ENCODE assay signal across 8 cellular contexts in genomic region chr9:126915846-126916543, GRCh38. TPM values are rescaled to one million over a fixed set of nuclear protein-coding genes. Genes with fewer than 3 reads are reported as not detected.
DNase-seq lines count a peak whose midpoint lies in the region; ATAC-seq, FAIRE-seq and TF ChIP-seq lines count a peak whose summit lies in the region.

No MANE protein-coding gene starts in this region.

- WGBS in thyroid gland, 2 donors: 63 to 72% methylated on average over 14 to 15 of the region's 15 CpGs

- H3K79me2 ChIP-seq in keratinocyte (ENCODE audit: control insufficient read depth, insufficient read depth, low read length): no peaks in the 10 kb centered on the region

- dilution Hi-C loops in keratinocyte (cut with MboI; ENCODE audit: extremely low pct_ligation_motif_present, low sequenced_read_pairs): no loop called here

- FAIRE-seq in keratinocyte (lab: Jason Lieb, UNC): peak; percentile 87

- H3K36me3 Mint-ChIP-seq in activated T-helper 1 cell treated with anti-CD3 and anti-CD28 coated beads, Interleukin-12 subunit alpha, Interleukin-12 subunit beta, Interleukin-2, Interleukin-4 antibody, amounts not matched to agents 30 ng/mL and 10 ng/mL and 1 ng/mL, durations not matched to agents 14 hours and 24 hours and 36 hours (ENCODE audit: low read depth): no peaks in the 10 kb centered on the region

- no peaks in the 10 kb centered on the region for H4K20me1 ChIP-seq in keratinocyte (ENCODE audit: control insufficient read depth, extremely low read depth, insufficient read depth, low read length)

- H3K36me3 ChIP-seq in keratinocyte (ENCODE audit: control insufficient read depth in 2 of 2, extremely low read depth in 1 of 2, insufficient read depth in 2 of 2, low read length in 2 of 2) (no peaks in the 10 kb centered on the region), thyroid gland (no peaks in the 10 kb centered on the region)

- peaks cover 23% of the 10 kb centered on the region for H3K27me3 Mint-ChIP-seq in activated T-helper 1 cell treated with anti-CD3 and anti-CD28 coated beads, Interleukin-12 subunit alpha, Interleukin-12 subunit beta, Interleukin-2, Interleukin-4 antibody, amounts not matched to agents 30 ng/mL and 10 ng/mL and 1 ng/mL, durations not matched to agents 14 hours and 24 hours and 36 hours (ENCODE audit: insufficient read depth)

- peak overlapping the region; percentile 68 for H3K4me3 Mint-ChIP-seq in activated T-helper 1 cell treated with anti-CD3 and anti-CD28 coated beads, Interleukin-12 subunit alpha, Interleukin-12 subunit beta, Interleukin-2, Interleukin-4 antibody, amounts not matched to agents 30 ng/mL and 10 ng/mL and 1 ng/mL, durations not matched to agents 14 hours and 24 hours and 36 hours

- no peak overlapping the region for H3K27ac ChIP-seq in keratinocyte (ENCODE audit: control insufficient read depth, insufficient read depth, low read length)
- no peak overlapping the region for H3K27ac ChIP-seq in thyroid gland

- no peak overlapping the region for H2AFZ ChIP-seq in keratinocyte (ENCODE audit: control insufficient read depth, low read length)

- TF ChIP-seq CTCF in keratinocyte (optimal IDR thresholded peaks at IDR 0.05 in 1 of 3, IDR thresholded peaks at IDR 0.05 in 1 of 3, conservative IDR thresholded peaks at IDR 0.05 in 1 of 3; ENCODE audit: extremely low read depth in 1 of 3, insufficient read depth in 2 of 3, low read length in 3 of 3) (no peak), thyroid gland (IDR thresholded peaks at IDR 0.05) (no peak)

- H3K4me1 ChIP-seq in keratinocyte (ENCODE audit: control insufficient read depth, extremely low read depth, insufficient read depth, low read length) (peaks cover 12% of the 10 kb centered on the region), thyroid gland (peaks cover 4 to 18% of the 10 kb centered on the region in 2 donors)

- ATAC-seq in HG03159 (IDR thresholded peaks at IDR 0.05; ENCODE audit: unreplicated experiment) (no peak), sciatic nerve (no peak)

- peak; percentile 50 for DNase-seq in activated effector memory CD4-positive, alpha-beta T cell treated with anti-CD3 and anti-CD28 coated beads, Interleukin-2, amount 50 U/mL, for 16 hours
- no peak for DNase-seq in activated effector memory CD4-positive, alpha-beta T cell treated with Interleukin-2 at 50 U/mL for 16 hours
- DNase-seq in activated T-helper 1 cell treated with anti-CD3 and anti-CD28 coated beads, Interleukin-12 subunit alpha, Interleukin-12 subunit beta, Interleukin-2, Interleukin-4 antibody, amounts not matched to agents 30 ng/mL and 10 ng/mL and 1 ng/mL, durations not matched to agents 14 hours and 24 hours and 36 hours (ENCODE audit: low spot score): no peak
- DNase-seq in keratinocyte (ENCODE audit: low read depth, low spot score) (peak; percentile 5), thyroid gland (no peak), GM03348 (ENCODE audit: low spot score) (no peak), sciatic nerve (ENCODE audit: low spot score) (no peak)

- H3K9me3 Mint-ChIP-seq in activated T-helper 1 cell treated with anti-CD3 and anti-CD28 coated beads, Interleukin-12 subunit alpha, Interleukin-12 subunit beta, Interleukin-2, Interleukin-4 antibody, amounts not matched to agents 30 ng/mL and 10 ng/mL and 1 ng/mL, durations not matched to agents 14 hours and 24 hours and 36 hours: no peaks in the 10 kb centered on the region

- H3K27ac Mint-ChIP-seq in activated T-helper 1 cell treated with anti-CD3 and anti-CD28 coated beads, Interleukin-12 subunit alpha, Interleukin-12 subunit beta, Interleukin-2, Interleukin-4 antibody, amounts not matched to agents 30 ng/mL and 10 ng/mL and 1 ng/mL, durations not matched to agents 14 hours and 24 hours and 36 hours: no peak overlapping the region

- intact Hi-C loops in activated T-helper 1 cell treated with anti-CD3 and anti-CD28 coated beads, Interleukin-12 subunit alpha, Interleukin-12 subunit beta, Interleukin-2, Interleukin-4 antibody, amounts not matched to agents 30 ng/mL and 10 ng/mL and 1 ng/mL, durations not matched to agents 14 hours and 24 hours and 36 hours (cut with micrococcal nuclease): loop anchor here (2.0 kb wide), 1 partner anchor 855 kb away; no protein-coding TSS in a partner anchor
- intact Hi-C loops in thyroid gland (cut with DNase I): no loop called here
- intact Hi-C loops in sciatic nerve (cut with DNase I): no loop called here

- H3K9ac ChIP-seq in keratinocyte (ENCODE audit: control insufficient read depth, extremely low read depth, insufficient read depth, low read length): no peak overlapping the region

- TF ChIP-seq POLR2A in thyroid gland (IDR thresholded peaks at IDR 0.05): no peak

- H3K27me3 ChIP-seq in keratinocyte (ENCODE audit: control insufficient read depth, extremely low read depth, insufficient read depth, low read length) (peaks cover 3% of the 10 kb centered on the region), thyroid gland (no peaks in the 10 kb centered on the region)

- H3K4me2 ChIP-seq in keratinocyte (ENCODE audit: control insufficient read depth, extremely low read depth, insufficient read depth, low read depth, low read length): peak overlapping the region; percentile 63

- H3K9me3 ChIP-seq in keratinocyte (ENCODE audit: control insufficient read depth, low read depth, low read length) (no peaks in the 10 kb centered on the region), thyroid gland (no peaks in the 10 kb centered on the region)

- H3K9me1 ChIP-seq in keratinocyte (ENCODE audit: control insufficient read depth, extremely low read depth, insufficient read depth, low read length): no peaks in the 10 kb centered on the region

- H3K4me3 ChIP-seq in keratinocyte (ENCODE audit: control insufficient read depth in 2 of 3, extremely low read depth in 1 of 3, insufficient read depth in 2 of 3, low read depth in 1 of 3, low read length in 3 of 3) (peak overlapping the region in 2 of 3 experiments; percentile 10 to 56), thyroid gland (replicated peaks in 1 of 3) (peak overlapping the region in 2 of 3 donors; percentile 34 to 60)

- peaks cover 6% of the 10 kb centered on the region for H3K4me1 Mint-ChIP-seq in activated T-helper 1 cell treated with anti-CD3 and anti-CD28 coated beads, Interleukin-12 subunit alpha, Interleukin-12 subunit beta, Interleukin-2, Interleukin-4 antibody, amounts not matched to agents 30 ng/mL and 10 ng/mL and 1 ng/mL, durations not matched to agents 14 hours and 24 hours and 36 hours (ENCODE audit: low read depth)

RNA-seq across cellular contexts. Expression of gene RALGPS1, which starts 1.4 kb away (rescaled TPM):
- total RNA-seq in activated T-helper 1 cell treated with anti-CD3 and anti-CD28 coated beads, Interleukin-12 subunit alpha, Interleukin-12 subunit beta, Interleukin-2, Interleukin-4 antibody, amounts not matched to agents 30 ng/mL and 10 ng/mL and 1 ng/mL, durations not matched to agents 14 hours and 24 hours and 36 hours: 1.4 and 1.8 TPM in 2 replicates
- 0.56 to 1.1 TPM (median 0.97 TPM) in 3 replicates for polyA plus RNA-seq in keratinocyte
- polyA plus RNA-seq in keratinocyte (2011; ENCODE audit: low read depth): 2.3 TPM
- polyA plus RNA-seq in keratinocyte (2011; cell fraction: cytosol; rRNA removed): 0.74 and 1.9 TPM in 2 replicates
- 3.3 and 3.7 TPM in 2 replicates for polyA plus RNA-seq in keratinocyte (2011; cell fraction: nucleus; rRNA removed)
- polyA plus RNA-seq in keratinocyte (2012; ENCODE audit: low replicate concordance): 1.1 and 2.0 TPM in 2 replicates
- 0.69 to 2.4 TPM (median 2.1 TPM) in 3 replicates for polyA minus RNA-seq in keratinocyte
- polyA minus RNA-seq in keratinocyte (2011; cell fraction: cytosol; rRNA and poly(A)+ RNA removed): not detected
- 1.2 and 2.4 TPM in 2 replicates for polyA minus RNA-seq in keratinocyte (2011; cell fraction: nucleus; rRNA and poly(A)+ RNA removed)
- 10 to 100 TPM; 27.3 to 42.1 (median 39.1) TPM for total RNA-seq in thyroid gland
- total RNA-seq in sciatic nerve: 15.1 TPM

RNA-seq across cellular contexts. Expression of gene ZBTB34, which starts 55.6 kb away (rescaled TPM):
- 7.5 and 8.5 TPM in 2 replicates for total RNA-seq in activated T-helper 1 cell treated with anti-CD3 and anti-CD28 coated beads, Interleukin-12 subunit alpha, Interleukin-12 subunit beta, Interleukin-2, Interleukin-4 antibody, amounts not matched to agents 30 ng/mL and 10 ng/mL and 1 ng/mL, durations not matched to agents 14 hours and 24 hours and 36 hours
- 4.2 to 6.4 TPM (median 5.9 TPM) in 3 replicates for polyA plus RNA-seq in keratinocyte
- polyA plus RNA-seq in keratinocyte (2011; ENCODE audit: low read depth): 1.5 TPM
- polyA plus RNA-seq in keratinocyte (2011; cell fraction: cytosol; rRNA removed): 1.6 and 2.7 TPM in 2 replicates
- 10.2 and 13.0 TPM in 2 replicates for polyA plus RNA-seq in keratinocyte (2011; cell fraction: nucleus; rRNA removed)
- 2.2 and 4.0 TPM in 2 replicates for polyA plus RNA-seq in keratinocyte (2012; ENCODE audit: low replicate concordance)
- polyA minus RNA-seq in keratinocyte: 5.2 to 12.3 TPM (median 10.3 TPM) in 3 replicates
- polyA minus RNA-seq in keratinocyte (2011; cell fraction: cytosol; rRNA and poly(A)+ RNA removed): 4.2 TPM
- 10.8 and 18.3 TPM in 2 replicates for polyA minus RNA-seq in keratinocyte (2011; cell fraction: nucleus; rRNA and poly(A)+ RNA removed)
- total RNA-seq in thyroid gland: 10 to 100 TPM in 2 of 4 donors, 1 to 10 TPM in 2; 8.6 to 17.1 (median 12.0) TPM
- total RNA-seq in sciatic nerve: 12.3 TPM

Comparison
In these comparisons a context has a peak if more than half of its experiments do, and no peak if none do; other contexts are left out.
1. DNase-seq: peak in activated effector memory CD4-positive, alpha-beta T cell treated with anti-CD3 and anti-CD28 coated beads, Interleukin-2, amount 50 U/mL, for 16 hours (single experiment) and keratinocyte (single experiment); none in activated effector memory CD4-positive, alpha-beta T cell treated with Interleukin-2 at 50 U/mL for 16 hours (single experiment), activated T-helper 1 cell treated with anti-CD3 and anti-CD28 coated beads, Interleukin-12 subunit alpha, Interleukin-12 subunit beta, Interleukin-2, Interleukin-4 antibody, amounts not matched to agents 30 ng/mL and 10 ng/mL and 1 ng/mL, durations not matched to agents 14 hours and 24 hours and 36 hours (single experiment), thyroid gland (0 of 2), GM03348 (single experiment) and sciatic nerve (single experiment).